Comparison of ENCODE assay signal across 1 cellular context in the genomic region with DNA sequence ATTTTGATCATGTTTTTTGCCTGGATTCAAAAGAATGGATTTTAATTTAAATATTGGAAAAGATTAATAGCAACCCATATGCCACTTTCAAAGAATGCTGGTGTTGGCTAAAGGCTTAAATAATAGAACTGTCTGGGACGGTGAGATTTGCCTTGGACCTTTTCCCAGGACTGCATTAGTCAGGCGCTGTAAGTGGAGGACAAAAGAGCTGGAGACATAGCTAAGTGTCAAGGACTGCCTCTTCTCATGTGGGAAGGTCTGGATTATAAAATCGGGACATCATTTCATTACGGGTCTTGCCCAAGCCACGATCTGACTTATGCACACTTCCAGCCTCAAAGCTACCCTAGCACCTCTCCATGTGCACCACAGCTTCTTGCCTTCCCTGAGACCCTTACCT.
TF ChIP-seq lines count a peak whose summit lies in the region.

No MANE protein-coding gene starts in this region.

TF ChIP-seq in WTC11, 78 proteins besides CTCF, POLR2A, EP300 and RAD21 (continued from another document):
- no peak for TF ChIP-seq AFF4 (CRISPR knock-in tag; IDR thresholded peaks at IDR 0.05; ENCODE audit: borderline replicate concordance)
- TF ChIP-seq TEAD4 (CRISPR knock-in tag; IDR thresholded peaks at IDR 0.05) = no peak
- TF ChIP-seq, protein P1, sequence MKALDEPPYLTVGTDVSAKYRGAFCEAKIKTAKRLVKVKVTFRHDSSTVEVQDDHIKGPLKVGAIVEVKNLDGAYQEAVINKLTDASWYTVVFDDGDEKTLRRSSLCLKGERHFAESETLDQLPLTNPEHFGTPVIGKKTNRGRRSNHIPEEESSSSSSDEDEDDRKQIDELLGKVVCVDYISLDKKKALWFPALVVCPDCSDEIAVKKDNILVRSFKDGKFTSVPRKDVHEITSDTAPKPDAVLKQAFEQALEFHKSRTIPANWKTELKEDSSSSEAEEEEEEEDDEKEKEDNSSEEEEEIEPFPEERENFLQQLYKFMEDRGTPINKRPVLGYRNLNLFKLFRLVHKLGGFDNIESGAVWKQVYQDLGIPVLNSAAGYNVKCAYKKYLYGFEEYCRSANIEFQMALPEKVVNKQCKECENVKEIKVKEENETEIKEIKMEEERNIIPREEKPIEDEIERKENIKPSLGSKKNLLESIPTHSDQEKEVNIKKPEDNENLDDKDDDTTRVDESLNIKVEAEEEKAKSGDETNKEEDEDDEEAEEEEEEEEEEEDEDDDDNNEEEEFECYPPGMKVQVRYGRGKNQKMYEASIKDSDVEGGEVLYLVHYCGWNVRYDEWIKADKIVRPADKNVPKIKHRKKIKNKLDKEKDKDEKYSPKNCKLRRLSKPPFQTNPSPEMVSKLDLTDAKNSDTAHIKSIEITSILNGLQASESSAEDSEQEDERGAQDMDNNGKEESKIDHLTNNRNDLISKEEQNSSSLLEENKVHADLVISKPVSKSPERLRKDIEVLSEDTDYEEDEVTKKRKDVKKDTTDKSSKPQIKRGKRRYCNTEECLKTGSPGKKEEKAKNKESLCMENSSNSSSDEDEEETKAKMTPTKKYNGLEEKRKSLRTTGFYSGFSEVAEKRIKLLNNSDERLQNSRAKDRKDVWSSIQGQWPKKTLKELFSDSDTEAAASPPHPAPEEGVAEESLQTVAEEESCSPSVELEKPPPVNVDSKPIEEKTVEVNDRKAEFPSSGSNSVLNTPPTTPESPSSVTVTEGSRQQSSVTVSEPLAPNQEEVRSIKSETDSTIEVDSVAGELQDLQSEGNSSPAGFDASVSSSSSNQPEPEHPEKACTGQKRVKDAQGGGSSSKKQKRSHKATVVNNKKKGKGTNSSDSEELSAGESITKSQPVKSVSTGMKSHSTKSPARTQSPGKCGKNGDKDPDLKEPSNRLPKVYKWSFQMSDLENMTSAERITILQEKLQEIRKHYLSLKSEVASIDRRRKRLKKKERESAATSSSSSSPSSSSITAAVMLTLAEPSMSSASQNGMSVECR (CRISPR knock-in tag; IDR thresholded peaks at IDR 0.05; ENCODE audit: borderline replicate concordance) = no peak
TF ChIP-seq in WTC11: peak in this region for 0.
